In the genomic region with DNA sequence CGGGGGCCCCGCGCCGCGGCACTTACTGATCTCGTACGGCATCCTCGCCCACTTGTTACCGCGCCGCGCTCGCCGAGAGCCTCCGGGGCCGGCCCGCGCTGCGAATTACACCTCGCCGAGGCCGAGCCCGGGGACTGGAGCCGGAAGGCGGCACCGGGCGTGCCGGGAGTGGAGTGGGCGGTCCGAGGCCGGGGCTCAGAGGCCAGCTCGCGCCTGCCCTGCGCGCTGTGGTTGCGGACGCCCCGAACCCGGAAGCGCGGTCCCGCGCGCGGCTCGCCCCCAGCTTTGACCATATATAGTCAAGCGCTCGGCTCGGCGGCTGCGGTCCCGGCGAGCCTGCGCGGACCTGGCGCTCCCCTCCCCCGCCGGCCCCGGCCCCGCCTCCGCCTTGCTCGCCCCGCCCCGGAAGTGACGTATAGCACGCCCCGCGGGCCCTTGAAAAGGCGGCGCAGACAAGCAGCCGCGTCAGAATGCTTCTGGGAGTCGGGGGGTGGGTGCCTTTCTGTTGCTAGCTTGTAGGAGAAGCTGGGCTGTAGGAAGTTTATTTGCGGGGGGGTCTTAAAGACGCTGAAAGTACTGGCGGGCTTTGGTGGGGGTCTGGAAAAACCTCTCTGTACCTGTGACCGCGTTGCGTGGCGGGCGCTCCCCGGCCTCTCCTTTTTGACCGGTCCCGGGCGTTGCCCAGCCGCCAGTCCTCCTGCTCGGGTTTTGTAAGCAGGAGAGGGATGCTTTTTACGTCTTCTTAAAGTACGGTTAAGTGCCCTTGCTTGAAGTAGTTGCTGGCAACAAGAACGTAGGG, we compare ENCODE assay signal across 8 cellular contexts. TPM values are rescaled to one million over a fixed set of nuclear protein-coding genes. Genes with fewer than 3 reads are reported as not detected.
DNase-seq lines count a peak whose midpoint lies in the region; ATAC-seq lines count a peak whose summit lies in the region.

A gene with protein sequence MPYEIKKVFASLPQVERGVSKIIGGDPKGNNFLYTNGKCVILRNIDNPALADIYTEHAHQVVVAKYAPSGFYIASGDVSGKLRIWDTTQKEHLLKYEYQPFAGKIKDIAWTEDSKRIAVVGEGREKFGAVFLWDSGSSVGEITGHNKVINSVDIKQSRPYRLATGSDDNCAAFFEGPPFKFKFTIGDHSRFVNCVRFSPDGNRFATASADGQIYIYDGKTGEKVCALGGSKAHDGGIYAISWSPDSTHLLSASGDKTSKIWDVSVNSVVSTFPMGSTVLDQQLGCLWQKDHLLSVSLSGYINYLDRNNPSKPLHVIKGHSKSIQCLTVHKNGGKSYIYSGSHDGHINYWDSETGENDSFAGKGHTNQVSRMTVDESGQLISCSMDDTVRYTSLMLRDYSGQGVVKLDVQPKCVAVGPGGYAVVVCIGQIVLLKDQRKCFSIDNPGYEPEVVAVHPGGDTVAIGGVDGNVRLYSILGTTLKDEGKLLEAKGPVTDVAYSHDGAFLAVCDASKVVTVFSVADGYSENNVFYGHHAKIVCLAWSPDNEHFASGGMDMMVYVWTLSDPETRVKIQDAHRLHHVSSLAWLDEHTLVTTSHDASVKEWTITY (minus strand): TSS at position 175 of the 799 bp plus-strand sequence. CDS start 133 bp downstream, at position 42.

- peak within 1 kb of the TSS; percentile 91 for H4K91ac ChIP-seq in mesenchymal stem cell (ENCODE audit: low read length)

- peaks cover 32 to 40% of the 10 kb centered on the region in 2 experiments for H3K36me3 ChIP-seq in mesenchymal stem cell (ENCODE audit: control insufficient read depth in 1 of 2, insufficient read depth in 2 of 2, low read depth in 1 of 2, low read length in 2 of 2)

- peak within 1 kb of the TSS; percentile 93 for H2BK5ac ChIP-seq in mesenchymal stem cell (ENCODE audit: low read depth, low read length, poor library complexity, severe bottlenecking)

- peaks cover 40 to 44% of the 10 kb centered on the region in 2 donors for H3K4me1 Mint-ChIP-seq in effector memory CD8-positive, alpha-beta T cell (ENCODE audit: low read depth in 2 of 2)

- peak within 1 kb of the TSS; percentile 21 to 43 for H3K23ac ChIP-seq in mesenchymal stem cell (ENCODE audit: low read length in 2 of 2)

- peak within 1 kb of the TSS in 1 of 2 experiments; percentile 57 for H2BK12ac ChIP-seq in mesenchymal stem cell (ENCODE audit: low read length in 2 of 2)

- peak within 1 kb of the TSS; percentile 90 to 95 for H3K18ac ChIP-seq in mesenchymal stem cell (ENCODE audit: low read depth in 1 of 2, low read length in 2 of 2)

- H3K27me3 Mint-ChIP-seq in effector memory CD8-positive, alpha-beta T cell: no peaks in the 10 kb centered on the region

- H3K4ac ChIP-seq in mesenchymal stem cell (ENCODE audit: low read depth in 1 of 2, low read length in 2 of 2): peak within 1 kb of the TSS; percentile 37 to 77

- peak within 1 kb of the TSS; percentile 76 for H3K4me2 ChIP-seq in mesenchymal stem cell (ENCODE audit: low read length, poor library complexity, severe bottlenecking)

- peaks cover 2% of the 10 kb centered on the region for H3K79me1 ChIP-seq in mesenchymal stem cell (replicated peaks; ENCODE audit: low read length, poor library complexity, severe bottlenecking)

- H3K9me3 Mint-ChIP-seq in effector memory CD8-positive, alpha-beta T cell: no peaks in the 10 kb centered on the region

- peak within 1 kb of the TSS; percentile 91 for H3K27ac ChIP-seq in mesenchymal stem cell (ENCODE audit: low read length, poor library complexity, severe bottlenecking)

- peak within 1 kb of the TSS; percentile 98 for H3K9ac ChIP-seq in mesenchymal stem cell (ENCODE audit: low read length)

- peak within 1 kb of the TSS; percentile 10 for H2AFZ ChIP-seq in mesenchymal stem cell (ENCODE audit: low read depth, low read length)

- peak within 1 kb of the TSS; percentile 81 to 97 for H3K4me3 ChIP-seq in mesenchymal stem cell (ENCODE audit: insufficient read depth in 1 of 2, low read depth in 1 of 2, low read length in 2 of 2)

- peak; percentile 86 for ATAC-seq in GM21360 (IDR thresholded peaks at IDR 0.05; ENCODE audit: unreplicated experiment)
- peak; percentile 82 for ATAC-seq in effector memory CD8-positive, alpha-beta T cell (replicated peaks)

- H4K8ac ChIP-seq in mesenchymal stem cell (ENCODE audit: low read length): peak within 1 kb of the TSS; percentile 47

- peaks cover 21% of the 10 kb centered on the region for H3K4me1 ChIP-seq in mesenchymal stem cell (ENCODE audit: control insufficient read depth, insufficient read depth, low read depth, low read length)

- H3K27ac Mint-ChIP-seq in effector memory CD8-positive, alpha-beta T cell: peak within 1 kb of the TSS; percentile 97 to 99

- no peaks in the 10 kb centered on the region for H3K27me3 ChIP-seq in mesenchymal stem cell (ENCODE audit: control insufficient read depth in 1 of 2, insufficient read depth in 1 of 2, low read length in 2 of 2)

- peak within 1 kb of the TSS; percentile 89 for H2AK5ac ChIP-seq in mesenchymal stem cell (ENCODE audit: low read length, severe bottlenecking)

- H3K14ac ChIP-seq in mesenchymal stem cell (ENCODE audit: low read length in 2 of 2): peak within 1 kb of the TSS; percentile 40 to 76

- DNase-seq in COLO829 (ENCODE audit: low spot score) (peak; percentile 78), HT1080 (ENCODE audit: low read depth) (peak; percentile 94), NOMO-1 (lab: John Stamatoyannopoulos, UW; ENCODE audit: unreplicated experiment in 2 of 2) (peak; percentile 92 to 96), mesenchymal stem cell (peak; percentile 94)
- peak; percentile 92 to 97 (median 93) for DNase-seq in activated CD8-positive, alpha-beta memory T cell treated with anti-CD3 and anti-CD28 coated beads for 48 hours (ENCODE audit: low read depth in 2 of 3, low spot score in 2 of 3)
- DNase-seq in effector memory CD8-positive, alpha-beta T cell: peak; percentile 82 to 85 (median 84)
- peak; percentile 82 for DNase-seq in stimulated activated CD8-positive, alpha-beta memory T cell treated with anti-CD3 and anti-CD28 coated beads, Interleukin-12 subunit alpha, Interleukin-12 subunit beta, amount 100 ng/mL, for 24 hours (ENCODE audit: extremely low read depth)

- H2BK15ac ChIP-seq in mesenchymal stem cell (ENCODE audit: low read depth, poor library complexity, severe bottlenecking): peak within 1 kb of the TSS; percentile 92

- peak within 1 kb of the TSS; percentile 95 for H2BK120ac ChIP-seq in mesenchymal stem cell (ENCODE audit: low read depth, low read length)

- WGBS in mesenchymal stem cell: under 1% methylated on average over 69 of the region's 90 CpGs

- H3K4me3 Mint-ChIP-seq in effector memory CD8-positive, alpha-beta T cell: peak within 1 kb of the TSS; percentile 92 to 97

- peaks cover 61% of the 10 kb centered on the region for H3K36me3 Mint-ChIP-seq in effector memory CD8-positive, alpha-beta T cell (ENCODE audit: insufficient read depth)

- H3K9me3 ChIP-seq in mesenchymal stem cell (ENCODE audit: control insufficient read depth, low read length): no peaks in the 10 kb centered on the region

RNA-seq across cellular contexts. Expression of the gene that starts here (rescaled TPM):
- 369 and 395 TPM in 2 replicates for total RNA-seq in HT1080 (2014; rRNA removed; shearing (Covaris generic))
- 381 and 391 TPM in 2 replicates for polyA plus RNA-seq in HT1080 (2015; cell fraction: cytosol; rRNA removed)
- 417 and 423 TPM in 2 replicates for polyA plus RNA-seq in HT1080 (2015; cell fraction: nucleus; rRNA removed)
- polyA plus RNA-seq in mesenchymal stem cell (2013, experiment 1 of 2): 208 TPM
- 215 TPM for polyA plus RNA-seq in mesenchymal stem cell (2013, experiment 2 of 2)

Comparison
In these comparisons a context has a peak if more than half of its experiments do, and no peak if none do; other contexts are left out.
1. Peak in every context shown above with its lines: DNase-seq, ATAC-seq, H3K4me3 ChIP-seq and H3K27ac ChIP-seq.